8 cellular contexts compared by ENCODE assay signal in genomic region chr15:49620658-49621326, GRCh38. TPM values are rescaled to one million over a fixed set of nuclear protein-coding genes. Genes with fewer than 3 reads are reported as not detected.
DNase-seq lines count a peak whose midpoint lies in the region; ATAC-seq, FAIRE-seq and TF ChIP-seq lines count a peak whose summit lies in the region.

Gene DTWD1, plus strand, starts transcription at chr15:49621048. Its CDS starts 4,120 bp downstream, at chr15:49625168.
Gene FAM227B, minus strand, starts transcription at chr15:49620818. Its CDS starts 5,647 bp downstream, at chr15:49615171.

- H3K4me1 Mint-ChIP-seq in T-helper 2 cell treated with Interferon-gamma antibody and Interleukin-4, amounts not matched to agents 5 μg/mL and 100 μg/mL, for 36 hours (ENCODE audit: low read depth) = peaks cover 37% of the 10 kb centered on the region
- H3K4me1 Mint-ChIP-seq in astrocyte (ENCODE audit: low read depth, unreplicated experiment) = peaks cover 27% of the 10 kb centered on the region

- peaks cover 43% of the 10 kb centered on the region for H3K79me2 ChIP-seq in astrocyte (ENCODE audit: insufficient read depth, low read length)

- H3K4me2 ChIP-seq in astrocyte (ENCODE audit: low read length) = peak within 1 kb of the TSS; percentile 83

- H3K9ac ChIP-seq in astrocyte (ENCODE audit: low read length) = peak within 1 kb of the TSS; percentile 95
- peak within 1 kb of the TSS; percentile 69 for H3K9ac ChIP-seq in rectal smooth muscle tissue (ENCODE audit: low read length)

- H3K36me3 ChIP-seq in astrocyte (ENCODE audit: insufficient read depth, low read length) (peaks cover 5% of the 10 kb centered on the region), rectal smooth muscle tissue (ENCODE audit: control insufficient read depth, insufficient read depth, low read length) (peaks cover 4% of the 10 kb centered on the region), aorta (ENCODE audit: control insufficient read depth in 1 of 2, insufficient read depth in 2 of 2, low read length in 1 of 2) (peaks cover 0 to 2% of the 10 kb centered on the region in 2 donors)

- ATAC-seq in GM18505 (IDR thresholded peaks at IDR 0.05; ENCODE audit: unreplicated experiment) (peak; percentile 98), HG02970 (IDR thresholded peaks at IDR 0.05; ENCODE audit: low FRiP score, unreplicated experiment) (peak; percentile 99), aorta (ENCODE audit: low FRiP score) (peak; percentile 100)

- H3K27me3 Mint-ChIP-seq in T-helper 2 cell treated with Interferon-gamma antibody and Interleukin-4, amounts not matched to agents 5 μg/mL and 100 μg/mL, for 36 hours (ENCODE audit: low read depth) = no peaks in the 10 kb centered on the region
- H3K27me3 Mint-ChIP-seq in astrocyte (ENCODE audit: low read depth, unreplicated experiment) = no peaks in the 10 kb centered on the region

- H3K36me3 Mint-ChIP-seq in T-helper 2 cell treated with Interferon-gamma antibody and Interleukin-4, amounts not matched to agents 5 μg/mL and 100 μg/mL, for 36 hours (ENCODE audit: low read depth) = peaks cover 20% of the 10 kb centered on the region
- peaks cover 8% of the 10 kb centered on the region for H3K36me3 Mint-ChIP-seq in astrocyte (ENCODE audit: low read depth, unreplicated experiment)

- 0 to 1% methylated on average over 57 to 59 of the region's 59 CpGs for WGBS in aorta, 2 donors

- H3K4me3 Mint-ChIP-seq in T-helper 2 cell treated with Interferon-gamma antibody and Interleukin-4, amounts not matched to agents 5 μg/mL and 100 μg/mL, for 36 hours = peak within 1 kb of the TSS; percentile 93
- H3K4me3 Mint-ChIP-seq in astrocyte (ENCODE audit: unreplicated experiment) = peak within 1 kb of the TSS; percentile 95

- H3K9me3 ChIP-seq in astrocyte (ENCODE audit: insufficient read depth, low read depth, low read length) (peaks cover 4% of the 10 kb centered on the region), aorta (ENCODE audit: control insufficient read depth, low read length) (peaks cover 2% of the 10 kb centered on the region)

- FAIRE-seq in astrocyte (lab: Jason Lieb, UNC) = no peak

- TF ChIP-seq POLR2A in GM18505 (IDR thresholded peaks at IDR 0.05; ENCODE audit: borderline replicate concordance, extremely low read depth, insufficient read depth, insufficient read length) = peak; percentile 91

- H2AFZ ChIP-seq in astrocyte (ENCODE audit: low read depth, low read length) = peak within 1 kb of the TSS; percentile 77

- no peaks in the 10 kb centered on the region for H4K20me1 ChIP-seq in astrocyte (ENCODE audit: insufficient read depth, low read length)

- no peaks in the 10 kb centered on the region for H3K27me3 ChIP-seq in astrocyte (ENCODE audit: insufficient read depth, low read length)
- no peaks in the 10 kb centered on the region for H3K27me3 ChIP-seq in rectal smooth muscle tissue (ENCODE audit: control insufficient read depth, insufficient read depth, low read length)
- no peaks in the 10 kb centered on the region for H3K27me3 ChIP-seq in aorta (ENCODE audit: control insufficient read depth in 1 of 2, insufficient read depth in 2 of 2, low read length in 1 of 2)

- intact Hi-C loops in aorta (cut with DNase I) = loop anchor here (2.0 to 10.0 kb wide), 4 partner anchors 282 to 466 kb away; partner anchors contain the start of gene COPS2 (in 1 of the 2)

- H3K4me1 ChIP-seq in astrocyte (ENCODE audit: insufficient read depth, low read length) (peaks cover 12% of the 10 kb centered on the region), rectal smooth muscle tissue (ENCODE audit: control insufficient read depth, insufficient read depth, low read length) (peaks cover 14% of the 10 kb centered on the region), aorta (ENCODE audit: control insufficient read depth in 1 of 2, insufficient read depth in 2 of 2, low read length in 2 of 2) (peaks cover 0 to 4% of the 10 kb centered on the region in 2 donors)

- TF ChIP-seq CTCF in astrocyte (IDR thresholded peaks at IDR 0.05; ENCODE audit: insufficient read depth, low read depth, low read length) = no peak

- peaks cover 14% of the 10 kb centered on the region for H3K9me3 Mint-ChIP-seq in T-helper 2 cell treated with Interferon-gamma antibody and Interleukin-4, amounts not matched to agents 5 μg/mL and 100 μg/mL, for 36 hours
- peaks cover 7% of the 10 kb centered on the region for H3K9me3 Mint-ChIP-seq in astrocyte (ENCODE audit: unreplicated experiment)

- peak within 1 kb of the TSS; percentile 90 for H3K4me3 ChIP-seq in astrocyte (ENCODE audit: insufficient read depth, low read depth, low read length)
- H3K4me3 ChIP-seq in rectal smooth muscle tissue (ENCODE audit: low read length) = peak within 1 kb of the TSS; percentile 81
- peak within 1 kb of the TSS; percentile 86 to 92 for H3K4me3 ChIP-seq in aorta (ENCODE audit: low read length in 2 of 2)

- peak; percentile 76 for DNase-seq in NCI-H187 treated with DMSO at 0.1 percent for 48 hours (lab: John Stamatoyannopoulos, UW)
- peak; percentile 93 for DNase-seq in T-helper 2 cell treated with Interferon-gamma antibody and Interleukin-4, amounts not matched to agents 5 μg/mL and 100 μg/mL, for 36 hours (ENCODE audit: low spot score)
- DNase-seq in astrocyte (ENCODE audit: low read depth) = peak; percentile 98
- DNase-seq in hepatic stellate cell (ENCODE audit: low spot score) = peak; percentile 86
- peak; percentile 98 to 99 for DNase-seq in aorta

- peak within 1 kb of the TSS; percentile 95 for H3K27ac Mint-ChIP-seq in T-helper 2 cell treated with Interferon-gamma antibody and Interleukin-4, amounts not matched to agents 5 μg/mL and 100 μg/mL, for 36 hours
- peak within 1 kb of the TSS; percentile 89 for H3K27ac Mint-ChIP-seq in astrocyte (ENCODE audit: unreplicated experiment)

- H3K27ac ChIP-seq in astrocyte (ENCODE audit: low read depth, low read length) (peak within 1 kb of the TSS; percentile 96), rectal smooth muscle tissue (ENCODE audit: low read depth, low read length) (peak within 1 kb of the TSS; percentile 96), aorta (ENCODE audit: low read depth in 1 of 2, low read length in 2 of 2) (peak within 1 kb of the TSS; percentile 79 to 86)

RNA-seq across cellular contexts. Expression of gene DTWD1, which starts in this region (rescaled TPM):
- 21.1 and 21.9 TPM in 2 replicates for total RNA-seq in astrocyte
- 10 to 100 TPM; 30.0 to 54.4 TPM for total RNA-seq in aorta
- 10 to 100 TPM; 19.5 to 36.3 TPM for polyA plus RNA-seq in aorta

RNA-seq across cellular contexts. Expression of gene FAM227B, which starts in this region (rescaled TPM):
- 4.0 and 5.7 TPM in 2 replicates for total RNA-seq in astrocyte
- total RNA-seq in aorta = 1 to 10 TPM; 4.2 to 4.8 TPM
- polyA plus RNA-seq in aorta = 1 to 10 TPM; 5.2 to 6.4 TPM

Comparison
In these comparisons a context has a peak if more than half of its experiments do, and no peak if none do; other contexts are left out.
1. Peak in every context shown above with its lines: DNase-seq, ATAC-seq, H3K4me3 ChIP-seq and H3K27ac ChIP-seq.